Comparison of ENCODE assay signal across 15 cellular contexts in the genomic region with DNA sequence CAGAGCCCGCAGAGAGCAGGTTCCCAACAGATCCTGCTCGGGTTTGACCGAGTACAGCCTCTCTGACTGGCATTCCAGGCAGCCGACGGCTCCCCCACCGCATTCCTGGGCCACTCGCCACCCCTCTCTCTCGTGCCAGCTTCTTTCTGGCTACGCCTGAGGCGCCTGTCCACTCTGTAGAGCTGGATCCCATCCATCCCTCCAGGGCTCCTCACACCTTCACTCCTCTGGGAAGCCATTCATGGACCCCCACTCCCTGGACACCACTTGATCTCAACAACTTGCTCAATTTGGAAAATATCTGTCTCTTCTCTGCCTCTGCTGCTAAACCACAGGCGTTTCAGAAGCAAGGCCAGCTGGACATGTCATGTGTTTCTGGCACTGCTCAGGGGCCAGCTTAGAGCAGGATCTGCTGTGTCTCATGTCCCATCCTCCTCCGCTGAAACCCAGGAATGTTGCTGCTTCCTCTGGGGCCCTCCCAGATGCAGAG. TPM values are rescaled to one million over a fixed set of nuclear protein-coding genes. Genes with fewer than 3 reads are reported as not detected.
DNase-seq lines count a peak whose midpoint lies in the region; ATAC-seq, FAIRE-seq and TF ChIP-seq lines count a peak whose summit lies in the region.
"Had no signal": no experiment of that assay in that cellular context is flagged by ENCODE, and none has a peak within 500 bp of the region (broad histone marks: within the 10 kb centered on the region; RNA-seq: fewer than 3 reads in every experiment).

No MANE protein-coding gene starts in this region.

- in situ Hi-C loops in HepG2 (cut with HindIII; ENCODE audit: extremely low pct_ligation_motif_present, low pct_unique_long_range_greater_than_20kb): no loop called here

- no peak overlapping the region for H3T11ph ChIP-seq in H9 (ENCODE audit: low read length)

- H2AFZ ChIP-seq in H9 (ENCODE audit: low read length) (no peak overlapping the region), H1 (ENCODE audit: low read length) (no peak overlapping the region), HepG2 (ENCODE audit: low read length) (no peak overlapping the region)

- TF ChIP-seq POLR2A in H1 (IDR thresholded peaks at IDR 0.05; ENCODE audit: control extremely low read depth in 1 of 2, low read depth in 2 of 2, low read length in 2 of 2) (no peak), thyroid gland (IDR thresholded peaks at IDR 0.05) (no peak), HepG2 (IDR thresholded peaks at IDR 0.05; ENCODE audit: insufficient read depth in 1 of 2, low read depth in 2 of 2, low read length in 2 of 2) (no peak)

- no peak overlapping the region for H3K4me3 Mint-ChIP-seq in H9
- H3K4me3 Mint-ChIP-seq in T-helper 2 cell treated with Interferon-gamma antibody and Interleukin-4, amounts not matched to agents 5 μg/mL and 100 μg/mL, for 36 hours: no peak overlapping the region
- H3K4me3 Mint-ChIP-seq: activated naive CD8-positive, alpha-beta T cell treated with anti-CD3 and anti-CD28 coated beads for 36 hours had no signal

- no peak overlapping the region for H2BK120ac ChIP-seq in H9 (ENCODE audit: low read depth, low read length, poor library complexity, severe bottlenecking)
- H2BK120ac ChIP-seq in H1 (replicated peaks; ENCODE audit: low read depth, low read length): no peak overlapping the region

- H3K23me2 ChIP-seq in H9 (ENCODE audit: insufficient read length, low read depth, low read length, poor library complexity, severe bottlenecking) (no peaks in the 10 kb centered on the region), H1 (ENCODE audit: low read depth, low read length) (no peaks in the 10 kb centered on the region)

- no peak overlapping the region for H3K56ac ChIP-seq in H9 (ENCODE audit: insufficient read length, low read depth, low read length)
- H3K56ac ChIP-seq in H1 (replicated peaks; ENCODE audit: insufficient read length, low read depth, low read length): no peak overlapping the region

- H2BK20ac ChIP-seq in H9 (ENCODE audit: low read depth, low read length, poor library complexity, severe bottlenecking) (no peak overlapping the region), H1 (ENCODE audit: low read length) (no peak overlapping the region)

- TF ChIP-seq CTCF in H9 (conservative IDR thresholded peaks at IDR 0.05): no peak
- no peak for TF ChIP-seq CTCF in H1 (IDR thresholded peaks at IDR 0.05; ENCODE audit: control extremely low read depth in 1 of 3, insufficient read depth in 1 of 3, low read depth in 1 of 3, low read length in 3 of 3)
- TF ChIP-seq CTCF in thyroid gland (IDR thresholded peaks at IDR 0.05): no peak
- TF ChIP-seq CTCF in HepG2 (CRISPR knock-in tag; IDR thresholded peaks at IDR 0.05): no peak

- no peaks in the 10 kb centered on the region for H3K4me1 ChIP-seq in H9 (ENCODE audit: insufficient read depth, low read length)
- H3K4me1 ChIP-seq in H1 (replicated peaks in 1 of 4; ENCODE audit: control insufficient read depth in 3 of 4, insufficient read depth in 4 of 4, low read length in 3 of 4): peaks cover 0 to 3% (median 0%) of the 10 kb centered on the region in 4 experiments; a peak in 3 of 7 replicates
- peaks cover 10 to 11% of the 10 kb centered on the region in 2 donors for H3K4me1 ChIP-seq in thyroid gland
- peaks cover 6% of the 10 kb centered on the region; the same call in 1 of the 2 replicates for H3K4me1 ChIP-seq in HepG2 (ENCODE audit: insufficient read depth, low read length)
- H3K4me1 ChIP-seq: HAP-1 had no signal

- TF ChIP-seq RAD21 in H1 (IDR thresholded peaks at IDR 0.05 in 1 of 2, conservative IDR thresholded peaks at IDR 0.05 in 1 of 2; ENCODE audit: low read depth in 2 of 2, low read length in 2 of 2): no peak
- TF ChIP-seq RAD21 in HepG2 (CRISPR knock-in tag; IDR thresholded peaks at IDR 0.05): no peak

- H4K91ac ChIP-seq in H9 (ENCODE audit: insufficient read length, low read depth, low read length) (no peak overlapping the region), H1 (replicated peaks; ENCODE audit: insufficient read length, low read length) (no peak overlapping the region)

- H3K27ac Mint-ChIP-seq in H9: peak overlapping the region in 2 of 3 experiments; percentile 18 to 23; a peak in 1 of 7 replicates
- H3K27ac Mint-ChIP-seq in T-helper 2 cell treated with Interferon-gamma antibody and Interleukin-4, amounts not matched to agents 5 μg/mL and 100 μg/mL, for 36 hours: no peak overlapping the region
- H3K27ac Mint-ChIP-seq: activated naive CD8-positive, alpha-beta T cell treated with anti-CD3 and anti-CD28 coated beads for 36 hours had no signal

- no peak for DNase-seq in H9
- DNase-seq in H1 (ENCODE audit: low read depth in 1 of 2, low spot score in 2 of 2): no peak
- DNase-seq in kidney glomerular epithelial cell (lab: John Stamatoyannopoulos, UW): peak; percentile 19
- DNase-seq in thyroid gland: peak; percentile 54 to 85
- DNase-seq in HepG2 (ENCODE audit: low spot score): no peak
- DNase-seq in T-helper 2 cell treated with Interferon-gamma antibody and Interleukin-4, amounts not matched to agents 5 μg/mL and 100 μg/mL, for 36 hours (ENCODE audit: low spot score): no peak
- DNase-seq: activated naive CD8-positive, alpha-beta T cell treated with anti-CD3 and anti-CD28 coated beads for 36 hours; effector CD4-positive, alpha-beta T cell; hippocampal formation; NCI-H1436; NCI-H774 had no signal

- no peaks in the 10 kb centered on the region; the same call in 1 of the 2 replicates for H3K27me3 Mint-ChIP-seq in H9 (ENCODE audit: low read depth)
- H3K27me3 Mint-ChIP-seq in T-helper 2 cell treated with Interferon-gamma antibody and Interleukin-4, amounts not matched to agents 5 μg/mL and 100 μg/mL, for 36 hours (ENCODE audit: low read depth): peaks cover 2% of the 10 kb centered on the region

- H3K4ac ChIP-seq in H9 (ENCODE audit: low read depth, low read length) (no peak overlapping the region), H1 (replicated peaks; ENCODE audit: insufficient read length, low read depth, low read length) (no peak overlapping the region)

- no peak overlapping the region for H2AK5ac ChIP-seq in H9 (ENCODE audit: insufficient read length, low read length)
- no peak overlapping the region for H2AK5ac ChIP-seq in H1 (ENCODE audit: low read depth, low read length)

- H4K8ac ChIP-seq in H9 (replicated peaks; ENCODE audit: insufficient read length, low read depth, low read length): no peak overlapping the region
- H4K8ac ChIP-seq in H1 (ENCODE audit: extremely low read depth, insufficient read depth, low read length): peak overlapping the region; percentile 35; the same call in 1 of the 2 replicates

- H3K36me3 Mint-ChIP-seq in H9 (ENCODE audit: insufficient read depth in 1 of 3, low read depth in 3 of 3): peaks cover 26 to 52% (median 45%) of the 10 kb centered on the region in 3 experiments; a peak in 6 of 7 replicates
- H3K36me3 Mint-ChIP-seq in T-helper 2 cell treated with Interferon-gamma antibody and Interleukin-4, amounts not matched to agents 5 μg/mL and 100 μg/mL, for 36 hours (ENCODE audit: low read depth): no peaks in the 10 kb centered on the region
- H3K36me3 Mint-ChIP-seq: activated naive CD8-positive, alpha-beta T cell treated with anti-CD3 and anti-CD28 coated beads for 36 hours had no signal

- CTCF ChIA-PET in H1 (lab: Charles Lee; ENCODE audit: partially characterized antibody): interaction anchor here (0.8 to 3.3 kb wide), 9 partner anchors 10 to 78 kb away, joined by 3 to 21 read pairs (median 10); no protein-coding TSS in a partner anchor
- CTCF ChIA-PET in HepG2 (lab: Yijun Ruan, JAX; ENCODE audit: low intra/inter-chr PET ratio, low total read pairs): no interaction called here

- no peak overlapping the region for H4K5ac ChIP-seq in H9 (ENCODE audit: insufficient read length, low read depth, low read length)
- no peak overlapping the region for H4K5ac ChIP-seq in H1 (ENCODE audit: insufficient read length, low read depth, low read length)

- H3K18ac ChIP-seq in H9 (ENCODE audit: insufficient read length, low read depth, low read length) (no peak overlapping the region), H1 (ENCODE audit: extremely low read depth, low read length) (no peak overlapping the region)

- no peaks in the 10 kb centered on the region for H3K9me3 ChIP-seq in H9 (ENCODE audit: control insufficient read depth, low read depth, low read length)
- H3K9me3 ChIP-seq in H1 (ENCODE audit: insufficient read depth in 2 of 2, low read depth in 1 of 2, low read length in 1 of 2): no peaks in the 10 kb centered on the region
- H3K9me3 ChIP-seq in thyroid gland: no peaks in the 10 kb centered on the region
- H3K9me3 ChIP-seq in HepG2 (ENCODE audit: low read length): no peaks in the 10 kb centered on the region
- H3K9me3 ChIP-seq: HAP-1 had no signal

- H3K27ac ChIP-seq in H9 (ENCODE audit: insufficient read length, low read depth, low read length) (no peak overlapping the region), H1 (ENCODE audit: low read depth, low read length) (no peak overlapping the region; the same call in 1 of the 2 replicates), thyroid gland (peak overlapping the region in 1 of 3 donors; percentile 10), HepG2 (ENCODE audit: extremely low read length, insufficient read depth, low read length) (no peak overlapping the region)

- H3K79me1 ChIP-seq in H9 (ENCODE audit: insufficient read depth, low read depth, low read length, poor library complexity, severe bottlenecking): no peaks in the 10 kb centered on the region
- no peaks in the 10 kb centered on the region for H3K79me1 ChIP-seq in H1 (ENCODE audit: low read depth, low read length)

- no peaks in the 10 kb centered on the region for H3K9me3 Mint-ChIP-seq in H9
- H3K9me3 Mint-ChIP-seq in T-helper 2 cell treated with Interferon-gamma antibody and Interleukin-4, amounts not matched to agents 5 μg/mL and 100 μg/mL, for 36 hours: no peaks in the 10 kb centered on the region
- H3K9me3 Mint-ChIP-seq: activated naive CD8-positive, alpha-beta T cell treated with anti-CD3 and anti-CD28 coated beads for 36 hours had no signal

- no CpG with 5 or more reads among the region's 12 CpGs for WGBS in H9 (ENCODE audit: extremely low coverage, insufficient read length, low lambda C conversion rate)
- 94% methylated on average over 12 of the region's 12 CpGs; no CpG with 5 or more reads in 1 of the 2 experiments for WGBS in H1 (ENCODE audit: extremely low coverage in 1 of 2, insufficient coverage in 1 of 2, insufficient read length in 1 of 2, insufficient replicate concordance in 2 of 2, low coverage in 1 of 2, low lambda C conversion rate in 2 of 2, missing lambda C conversion rate in 1 of 2), 2 experiments
- 14 to 67% methylated on average over 10 to 12 of the region's 12 CpGs for WGBS in thyroid gland, 2 donors
- WGBS in HepG2 (ENCODE audit: low lambda C conversion rate): 26% methylated on average over 11 of the region's 12 CpGs

- no peak for FAIRE-seq in H1 (lab: Jason Lieb, UNC)
- no peak for FAIRE-seq in HepG2 (lab: Jason Lieb, UNC)
- FAIRE-seq: GM12891 had no signal

- H2BK5ac ChIP-seq in H9 (ENCODE audit: insufficient read length, low read length) (no peak overlapping the region), H1 (ENCODE audit: low read depth, low read length) (no peak overlapping the region)

- no peaks in the 10 kb centered on the region for H3K79me2 ChIP-seq in H9 (ENCODE audit: insufficient read depth, low read length)
- no peaks in the 10 kb centered on the region for H3K79me2 ChIP-seq in H1 (ENCODE audit: control insufficient read depth in 1 of 2, insufficient read depth in 2 of 2, low read length in 2 of 2)
- no peaks in the 10 kb centered on the region for H3K79me2 ChIP-seq in HepG2 (ENCODE audit: insufficient read depth, low read length)

- no peak overlapping the region for H3K4me2 ChIP-seq in H9 (ENCODE audit: insufficient read depth, insufficient read length, low read length)
- H3K4me2 ChIP-seq in H1 (ENCODE audit: insufficient read depth in 1 of 2, low read depth in 2 of 2, low read length in 2 of 2): no peak overlapping the region
- H3K4me2 ChIP-seq in HepG2 (ENCODE audit: low read depth, low read length): no peak overlapping the region

- H2BK12ac ChIP-seq in H9 (ENCODE audit: insufficient read length, low read depth, low read length) (no peak overlapping the region), H1 (ENCODE audit: low read depth, low read length) (no peak overlapping the region)

- H3K23ac ChIP-seq in H9 (ENCODE audit: insufficient read length, low read depth, low read length): no peak overlapping the region
- H3K23ac ChIP-seq in H1 (ENCODE audit: insufficient read length): no peak overlapping the region

- H3K14ac ChIP-seq in H9 (ENCODE audit: insufficient read depth, low read length) (no peak overlapping the region), H1 (ENCODE audit: insufficient read length) (no peak overlapping the region)

- POLR2A ChIA-PET in H1 (lab: Charles Lee; ENCODE audit: partially characterized antibody): no interaction called here
- POLR2A ChIA-PET in HepG2 (lab: Yijun Ruan, JAX): no interaction called here

- no peaks in the 10 kb centered on the region for H3K27me3 ChIP-seq in H9 (ENCODE audit: insufficient read depth, low read length)
- no peaks in the 10 kb centered on the region for H3K27me3 ChIP-seq in H1 (replicated peaks in 1 of 4; ENCODE audit: control insufficient read depth in 3 of 4, extremely low read depth in 1 of 4, insufficient read depth in 3 of 4, low read length in 3 of 4)
- H3K27me3 ChIP-seq in thyroid gland: no peaks in the 10 kb centered on the region
- H3K27me3 ChIP-seq in HepG2 (ENCODE audit: control insufficient read depth in 1 of 2, insufficient read depth in 2 of 2, low read length in 2 of 2): peaks cover 8 to 38% of the 10 kb centered on the region in 2 experiments; a peak in 3 of 5 replicates

- BruUV-seq in HepG2 (replicated peaks; lab: Mats Ljungman, UMichigan): no TSS peak

- H3K36me3 ChIP-seq in H1 (ENCODE audit: control insufficient read depth in 2 of 4, insufficient read depth in 4 of 4, low read length in 3 of 4) (peaks cover 2 to 11% (median 7%) of the 10 kb centered on the region in 4 experiments; a peak in 4 of 8 replicates), thyroid gland (no peaks in the 10 kb centered on the region), HepG2 (replicated peaks in 1 of 2; ENCODE audit: control insufficient read depth in 1 of 2, insufficient read depth in 2 of 2, low read length in 2 of 2) (no peaks in the 10 kb centered on the region)
- H3K36me3 ChIP-seq: HAP-1 had no signal

- intact Hi-C loops in thyroid gland (cut with DNase I) (no loop called here), HepG2 (cut with micrococcal nuclease; ENCODE audit: unreplicated experiment) (no loop called here)

- TF ChIP-seq EP300 in H1 (IDR thresholded peaks at IDR 0.05; ENCODE audit: borderline replicate concordance in 1 of 2, low read depth in 2 of 2, low read length in 2 of 2) (no peak), HepG2 (IDR thresholded peaks at IDR 0.05; ENCODE audit: low read depth in 2 of 2, low read length in 2 of 2) (no peak), HepG2 (CRISPR knock-in tag; IDR thresholded peaks at IDR 0.05; ENCODE audit: borderline replicate concordance) (no peak)

- H4K20me1 ChIP-seq in H9 (ENCODE audit: control insufficient read depth, insufficient read depth, insufficient read length) (no peaks in the 10 kb centered on the region), H1 (replicated peaks in 1 of 2; ENCODE audit: control insufficient read depth in 1 of 2, insufficient read depth in 2 of 2, low read length in 2 of 2) (peaks cover 2 to 3% of the 10 kb centered on the region in 2 experiments), HepG2 (ENCODE audit: insufficient read depth, low read length) (no peaks in the 10 kb centered on the region)

- H3K9ac ChIP-seq in H9 (ENCODE audit: extremely low read depth, insufficient read length, low read length) (no peak overlapping the region), H1 (replicated peaks in 1 of 4; ENCODE audit: extremely low read depth in 1 of 4, low read depth in 3 of 4, low read length in 3 of 4) (no peak overlapping the region), HepG2 (ENCODE audit: insufficient read depth, low read depth, low read length) (no peak overlapping the region)

- no peak for ATAC-seq in HepG2
- no peak for ATAC-seq in GM21390 (IDR thresholded peaks at IDR 0.05; ENCODE audit: unreplicated experiment)
- no peak for ATAC-seq in HG03159 (IDR thresholded peaks at IDR 0.05; ENCODE audit: unreplicated experiment)

- H3K4me3 ChIP-seq in H1 (ENCODE audit: extremely low read depth in 1 of 4, insufficient read depth in 2 of 4, low read depth in 3 of 4, low read length in 4 of 4): no peak overlapping the region
- no peak overlapping the region for H3K4me3 ChIP-seq in thyroid gland (replicated peaks in 1 of 3)
- H3K4me3 ChIP-seq in HepG2 (replicated peaks in 1 of 3; ENCODE audit: insufficient read depth in 1 of 3, low read depth in 2 of 3, low read length in 3 of 3): no peak overlapping the region
- H3K4me3 ChIP-seq: HAP-1 had no signal

- H2BK15ac ChIP-seq in H9 (ENCODE audit: low read depth, low read length) (no peak overlapping the region), H1 (ENCODE audit: low read length) (no peak overlapping the region)

- peaks cover 9 to 12% of the 10 kb centered on the region in 2 experiments for H3K4me1 Mint-ChIP-seq in H9
- no peaks in the 10 kb centered on the region for H3K4me1 Mint-ChIP-seq in T-helper 2 cell treated with Interferon-gamma antibody and Interleukin-4, amounts not matched to agents 5 μg/mL and 100 μg/mL, for 36 hours (ENCODE audit: low read depth)

RNA-seq across cellular contexts. Expression of a gene that starts 30.6 kb away (rescaled TPM):
- total RNA-seq in H9 (2021) (11.6 and 12.0 TPM in 2 replicates), thyroid gland (under 1 TPM in 1 of 4 donors, not detected in 3; 0.13 TPM), HepG2 (2016; rRNA removed; fragmentation: Illumina TruSeq; extraction: Trizol) (0.04 TPM in 1 of 2 replicates, not detected in the other)
- total RNA-seq in H1 (2021; fragmentation: NEBNext Ultra II Directional; extraction: Animal tissue kit (Norgen Biotek cat#: 25700)): 35.8 and 41.2 TPM in 2 replicates
- polyA plus RNA-seq in H1 (2011; rRNA removed) (11.1 and 19.2 TPM in 2 replicates), HepG2 (2011; rRNA removed) (0.01 TPM in 1 of 2 replicates, not detected in the other)
- 5.9 TPM for polyA plus RNA-seq in H1 (2011; cell fraction: cytosol; rRNA removed)
- 20.8 TPM for polyA plus RNA-seq in H1 (2011; cell fraction: nucleus; rRNA removed)
- 30.8 to 45.2 TPM (median 38.2 TPM) in 4 replicates for polyA plus RNA-seq in H1 (2012, experiment 1 of 2)
- polyA plus RNA-seq in H1 (2012, experiment 2 of 2): 33.0 TPM
- 44.9 TPM for polyA plus RNA-seq in H1 (2013, experiment 1 of 2)
- 43.1 TPM for polyA plus RNA-seq in H1 (2013, experiment 2 of 2)
- polyA minus RNA-seq in H1 (2011; rRNA and poly(A)+ RNA removed): 24.6 and 27.9 TPM in 2 replicates
- polyA minus RNA-seq in H1 (2011; cell fraction: cytosol; rRNA and poly(A)+ RNA removed): 20.7 TPM
- 10.7 TPM for polyA minus RNA-seq in H1 (2011; cell fraction: nucleus; rRNA and poly(A)+ RNA removed)
- total RNA-seq in HepG2 (2016; cell fraction: cytosol; rRNA removed; fragmentation: Illumina TruSeq; extraction: Trizol; ENCODE audit: low read depth): not detected in 2 replicates
- 0.04 and 0.13 TPM in 2 replicates for total RNA-seq in HepG2 (2016; cell fraction: insoluble cytoplasmic fraction; rRNA removed; fragmentation: Illumina TruSeq; extraction: Trizol)
- total RNA-seq in HepG2 (2016; cell fraction: membrane; rRNA removed; fragmentation: Illumina TruSeq; extraction: Trizol): 0.12 TPM in 1 of 2 replicates, not detected in the other
- 0.12 TPM in 1 of 2 replicates, not detected in the other for total RNA-seq in HepG2 (2016; cell fraction: nucleus; rRNA removed; fragmentation: Illumina TruSeq; extraction: Trizol)
- polyA plus RNA-seq in HepG2 (2011; cell fraction: cytosol; rRNA removed): 0.01 TPM in 1 of 2 replicates, not detected in the other
- polyA plus RNA-seq in HepG2 (2011; cell fraction: nucleus; rRNA removed): not detected in 2 replicates
- not detected in 2 replicates for polyA plus RNA-seq in HepG2 (2012)
- polyA plus RNA-seq in HepG2 (2016; cell fraction: cytosol; fragmentation: Illumina TruSeq; extraction: Trizol; ENCODE audit: low read depth): 0.03 TPM in 2 replicates
- polyA plus RNA-seq in HepG2 (2016; cell fraction: insoluble cytoplasmic fraction; fragmentation: Illumina TruSeq; extraction: Trizol; ENCODE audit: low read depth): not detected in 2 replicates
- 0.07 TPM in 1 of 2 replicates, not detected in the other for polyA plus RNA-seq in HepG2 (2016; cell fraction: membrane; fragmentation: Illumina TruSeq; extraction: Trizol; ENCODE audit: low read depth)
- 0.15 and 0.28 TPM in 2 replicates for polyA plus RNA-seq in HepG2 (2016; cell fraction: nucleus; fragmentation: Illumina TruSeq; extraction: Trizol; ENCODE audit: insufficient read depth, low read depth)
- 0.16 TPM in 1 of 2 replicates, not detected in the other for polyA minus RNA-seq in HepG2 (2011; rRNA and poly(A)+ RNA removed; ENCODE audit: low replicate concordance)
- polyA minus RNA-seq in HepG2 (2011; cell fraction: cytosol; rRNA and poly(A)+ RNA removed): not detected in 2 replicates
- polyA minus RNA-seq in HepG2 (2011; cell fraction: nucleus; rRNA and poly(A)+ RNA removed): not detected in 2 replicates

RNA-seq across cellular contexts. Expression of a gene that starts 45.3 kb away (rescaled TPM):
- 43.1 and 45.0 TPM in 2 replicates for total RNA-seq in H9 (2021)
- total RNA-seq in H1 (2021; fragmentation: NEBNext Ultra II Directional; extraction: Animal tissue kit (Norgen Biotek cat#: 25700)): 42.9 and 45.1 TPM in 2 replicates
- 17.8 and 25.3 TPM in 2 replicates for polyA plus RNA-seq in H1 (2011; rRNA removed)
- 14.1 TPM for polyA plus RNA-seq in H1 (2011; cell fraction: cytosol; rRNA removed)
- 57.6 TPM for polyA plus RNA-seq in H1 (2011; cell fraction: nucleus; rRNA removed)
- 29.3 to 50.3 TPM (median 45.8 TPM) in 4 replicates for polyA plus RNA-seq in H1 (2012, experiment 1 of 2)
- polyA plus RNA-seq in H1 (2012, experiment 2 of 2): 31.9 TPM
- 28.4 TPM for polyA plus RNA-seq in H1 (2013, experiment 1 of 2)
- 28.1 TPM for polyA plus RNA-seq in H1 (2013, experiment 2 of 2)
- 23.8 and 25.7 TPM in 2 replicates for polyA minus RNA-seq in H1 (2011; rRNA and poly(A)+ RNA removed)
- polyA minus RNA-seq in H1 (2011; cell fraction: cytosol; rRNA and poly(A)+ RNA removed): 22.3 TPM
- 21.2 TPM for polyA minus RNA-seq in H1 (2011; cell fraction: nucleus; rRNA and poly(A)+ RNA removed)
- total RNA-seq in thyroid gland: 10 to 100 TPM; 12.0 to 24.2 (median 20.1) TPM
- not detected in 2 replicates for total RNA-seq in HepG2 (2016; rRNA removed; fragmentation: Illumina TruSeq; extraction: Trizol)
- not detected in 2 replicates for total RNA-seq in HepG2 (2016; cell fraction: cytosol; rRNA removed; fragmentation: Illumina TruSeq; extraction: Trizol; ENCODE audit: low read depth)
- not detected in 2 replicates for total RNA-seq in HepG2 (2016; cell fraction: insoluble cytoplasmic fraction; rRNA removed; fragmentation: Illumina TruSeq; extraction: Trizol)
- not detected in 2 replicates for total RNA-seq in HepG2 (2016; cell fraction: membrane; rRNA removed; fragmentation: Illumina TruSeq; extraction: Trizol)
- total RNA-seq in HepG2 (2016; cell fraction: nucleus; rRNA removed; fragmentation: Illumina TruSeq; extraction: Trizol): not detected in 2 replicates
- polyA plus RNA-seq in HepG2 (2011; rRNA removed): 0.05 TPM in 1 of 2 replicates, not detected in the other
- 0.03 TPM in 1 of 2 replicates, not detected in the other for polyA plus RNA-seq in HepG2 (2011; cell fraction: cytosol; rRNA removed)
- 0.10 and 0.14 TPM in 2 replicates for polyA plus RNA-seq in HepG2 (2011; cell fraction: nucleus; rRNA removed)
- polyA plus RNA-seq in HepG2 (2012): not detected in 2 replicates
- not detected in 2 replicates for polyA plus RNA-seq in HepG2 (2016; cell fraction: cytosol; fragmentation: Illumina TruSeq; extraction: Trizol; ENCODE audit: low read depth)
- not detected in 2 replicates for polyA plus RNA-seq in HepG2 (2016; cell fraction: insoluble cytoplasmic fraction; fragmentation: Illumina TruSeq; extraction: Trizol; ENCODE audit: low read depth)
- not detected in 2 replicates for polyA plus RNA-seq in HepG2 (2016; cell fraction: membrane; fragmentation: Illumina TruSeq; extraction: Trizol; ENCODE audit: low read depth)
- polyA plus RNA-seq in HepG2 (2016; cell fraction: nucleus; fragmentation: Illumina TruSeq; extraction: Trizol; ENCODE audit: insufficient read depth, low read depth): not detected in 2 replicates
- 0.08 and 0.12 TPM in 2 replicates for polyA minus RNA-seq in HepG2 (2011; rRNA and poly(A)+ RNA removed; ENCODE audit: low replicate concordance)
- not detected in 2 replicates for polyA minus RNA-seq in HepG2 (2011; cell fraction: cytosol; rRNA and poly(A)+ RNA removed)
- not detected in 2 replicates for polyA minus RNA-seq in HepG2 (2011; cell fraction: nucleus; rRNA and poly(A)+ RNA removed)

RNA-seq across cellular contexts. Expression of a gene that starts 51.3 kb away (rescaled TPM):
- total RNA-seq in H9 (2021) (35.6 and 36.3 TPM in 2 replicates), thyroid gland (10 to 100 TPM; 16.0 to 22.8 (median 21.1) TPM), HepG2 (2016; rRNA removed; fragmentation: Illumina TruSeq; extraction: Trizol) (7.9 and 8.2 TPM in 2 replicates)
- 27.0 and 28.6 TPM in 2 replicates for total RNA-seq in H1 (2021; fragmentation: NEBNext Ultra II Directional; extraction: Animal tissue kit (Norgen Biotek cat#: 25700))
- polyA plus RNA-seq in H1 (2011; rRNA removed) (38.8 and 53.8 TPM in 2 replicates), HepG2 (2011; rRNA removed) (7.7 and 9.5 TPM in 2 replicates)
- 27.7 TPM for polyA plus RNA-seq in H1 (2011; cell fraction: cytosol; rRNA removed)
- 31.4 TPM for polyA plus RNA-seq in H1 (2011; cell fraction: nucleus; rRNA removed)
- polyA plus RNA-seq in H1 (2012, experiment 1 of 2): 12.2 to 27.2 TPM (median 24.2 TPM) in 4 replicates
- polyA plus RNA-seq in H1 (2012, experiment 2 of 2): 22.8 TPM
- polyA plus RNA-seq in H1 (2013, experiment 1 of 2): 13.2 TPM
- 11.9 TPM for polyA plus RNA-seq in H1 (2013, experiment 2 of 2)
- 41.6 and 41.8 TPM in 2 replicates for polyA minus RNA-seq in H1 (2011; rRNA and poly(A)+ RNA removed)
- polyA minus RNA-seq in H1 (2011; cell fraction: cytosol; rRNA and poly(A)+ RNA removed): 35.7 TPM
- 29.8 TPM for polyA minus RNA-seq in H1 (2011; cell fraction: nucleus; rRNA and poly(A)+ RNA removed)
- 2.3 and 2.4 TPM in 2 replicates for total RNA-seq in HepG2 (2016; cell fraction: cytosol; rRNA removed; fragmentation: Illumina TruSeq; extraction: Trizol; ENCODE audit: low read depth)
- 7.7 and 8.2 TPM in 2 replicates for total RNA-seq in HepG2 (2016; cell fraction: insoluble cytoplasmic fraction; rRNA removed; fragmentation: Illumina TruSeq; extraction: Trizol)
- 5.2 and 5.9 TPM in 2 replicates for total RNA-seq in HepG2 (2016; cell fraction: membrane; rRNA removed; fragmentation: Illumina TruSeq; extraction: Trizol)
- total RNA-seq in HepG2 (2016; cell fraction: nucleus; rRNA removed; fragmentation: Illumina TruSeq; extraction: Trizol): 4.3 and 4.9 TPM in 2 replicates
- polyA plus RNA-seq in HepG2 (2011; cell fraction: cytosol; rRNA removed): 6.7 and 9.5 TPM in 2 replicates
- polyA plus RNA-seq in HepG2 (2011; cell fraction: nucleus; rRNA removed): 9.5 and 11.0 TPM in 2 replicates
- 4.3 and 4.4 TPM in 2 replicates for polyA plus RNA-seq in HepG2 (2012)
- polyA plus RNA-seq in HepG2 (2016; cell fraction: cytosol; fragmentation: Illumina TruSeq; extraction: Trizol; ENCODE audit: low read depth): 0.51 and 0.69 TPM in 2 replicates
- polyA plus RNA-seq in HepG2 (2016; cell fraction: insoluble cytoplasmic fraction; fragmentation: Illumina TruSeq; extraction: Trizol; ENCODE audit: low read depth): 6.5 and 7.9 TPM in 2 replicates
- 1.4 TPM in 2 replicates for polyA plus RNA-seq in HepG2 (2016; cell fraction: membrane; fragmentation: Illumina TruSeq; extraction: Trizol; ENCODE audit: low read depth)
- polyA plus RNA-seq in HepG2 (2016; cell fraction: nucleus; fragmentation: Illumina TruSeq; extraction: Trizol; ENCODE audit: insufficient read depth, low read depth): 6.0 and 6.3 TPM in 2 replicates
- polyA minus RNA-seq in HepG2 (2011; rRNA and poly(A)+ RNA removed; ENCODE audit: low replicate concordance): 24.3 and 39.3 TPM in 2 replicates
- polyA minus RNA-seq in HepG2 (2011; cell fraction: cytosol; rRNA and poly(A)+ RNA removed): 12.1 and 12.4 TPM in 2 replicates
- polyA minus RNA-seq in HepG2 (2011; cell fraction: nucleus; rRNA and poly(A)+ RNA removed): 5.8 and 6.5 TPM in 2 replicates

Comparison
In these comparisons a context has a peak if more than half of its experiments do, and no peak if none do; other contexts are left out.
1. DNase-seq: peak in kidney glomerular epithelial cell (single experiment) and thyroid gland (2 of 2); none in H9 (single experiment), H1 (0 of 2), HepG2 (single experiment) and T-helper 2 cell treated with Interferon-gamma antibody and Interleukin-4, amounts not matched to agents 5 μg/mL and 100 μg/mL, for 36 hours (single experiment).
2. RNA of a gene that starts 45.3 kb away (total RNA-seq): 43.1 to 45.0 TPM in H9, 42.9 to 45.1 TPM in H1 and 12.0 to 24.2 TPM in thyroid gland; not detected in HepG2; every median in the first group is over 10 times any median in the second.